Comparison of ENCODE assay signal across 32 cellular contexts in genomic region chr3:135172191-135172869, GRCh38.
"Had no signal": no experiment of that assay in that cellular context is flagged by ENCODE, and none has a peak within 500 bp of the region (broad histone marks: within the 10 kb centered on the region; RNA-seq: fewer than 3 reads in every experiment).

No MANE protein-coding gene starts in this region.

- H2AFZ ChIP-seq: neural progenitor cell, parathyroid adenoma had no signal

- H3K9ac ChIP-seq: neural progenitor cell, parathyroid adenoma had no signal

- H3K27ac ChIP-seq: esophagus muscularis mucosa, foreskin keratinocyte, heart left ventricle, left lung, lower lobe of right lung, neural progenitor cell, parathyroid adenoma, right atrium auricular region, suprapubic skin, tibial artery, upper lobe of right lung had no signal

- ATAC-seq: activated CD8-positive, alpha-beta T cell treated with anti-CD3 and anti-CD28 coated beads for 36 hours; activated naive CD8-positive, alpha-beta T cell treated with anti-CD3 and anti-CD28 coated beads, Interleukin-2, amount 50 U/mL, for 24 hours; activated T-cell treated with anti-CD3 and anti-CD28 coated beads, Interleukin-2, amount 50 U/mL, for 4 hours; activated T-helper 17 cell treated with anti-CD3 and anti-CD28 coated beads, Interleukin-2, amount 50 U/mL, for 72 hours; foreskin keratinocyte; heart left ventricle; left lung; lower lobe of right lung; natural killer cell; stimulated activated memory B cell treated with anti-CD40 and anti-IgM and Interleukin-4, amounts not matched to agents 10 μg/mL and 1 μg/mL and 100 μg/mL, for 72 hours; upper lobe of right lung had no signal

- H3K4me2 ChIP-seq: neural progenitor cell, smooth muscle cell had no signal

- H3K9me3 ChIP-seq: esophagus muscularis mucosa, heart left ventricle, left lung, lower lobe of right lung, right atrium auricular region, suprapubic skin, tibial artery, upper lobe of right lung had no signal

- DNase-seq: activated CD4-positive, alpha-beta T cell treated with anti-CD3 and anti-CD28 coated beads for 1 hour; activated CD4-positive, alpha-beta T cell treated with anti-CD3 and anti-CD28 coated beads, Interleukin-2, amount 50 U/mL, for 1 hour; activated CD8-positive, alpha-beta T cell treated with anti-CD3 and anti-CD28 coated beads for 36 hours; activated naive CD8-positive, alpha-beta T cell treated with anti-CD3 and anti-CD28 coated beads, Interleukin-2, amount 50 U/mL, for 24 hours; activated T-cell treated with anti-CD3 and anti-CD28 coated beads, Interleukin-2, amount 50 U/mL, for 4 hours; amygdala; caudate nucleus; foreskin keratinocyte; heart left ventricle; hypothalamus; kidney glomerular epithelial cell; left lung; lower lobe of right lung; mesendoderm; natural killer cell; occipital lobe; stimulated activated CD4-positive, alpha-beta T cell treated with anti-CD3 and anti-CD28 coated beads, Interleukin-1b, Interleukin-23, amount 100 ng/mL, for 48 hours; stimulated activated CD4-positive, alpha-beta T cell treated with anti-CD3 and anti-CD28 coated beads, Interleukin-4, amount 100 ng/mL, for 4 hours; stimulated activated CD8-positive, alpha-beta memory T cell treated with anti-CD3 and anti-CD28 coated beads, Interleukin-4, amount 100 ng/mL, for 48 hours; T1000; tibial artery; upper lobe of right lung had no signal

- H3K9me3 Mint-ChIP-seq: activated CD8-positive, alpha-beta T cell treated with anti-CD3 and anti-CD28 coated beads for 36 hours; activated naive CD4-positive, alpha-beta T cell treated with anti-CD3 and anti-CD28 coated beads, Interleukin-2, amount 50 U/mL, for 24 hours; activated naive CD8-positive, alpha-beta T cell treated with anti-CD3 and anti-CD28 coated beads, Interleukin-2, amount 50 U/mL, for 24 hours; activated T-cell treated with anti-CD3 and anti-CD28 coated beads, Interleukin-2, amount 50 U/mL, for 4 hours; dendritic cell treated with granulocyte-macrophage colony-stimulating factor and Interleukin-4, amounts not matched to agents 40 ng/mL and 50 ng/mL, for 4 days; neural progenitor cell; stimulated activated memory B cell treated with anti-CD40 and anti-IgM and Interleukin-4, amounts not matched to agents 10 μg/mL and 1 μg/mL and 100 μg/mL, for 72 hours had no signal

- H3K4me3 Mint-ChIP-seq: activated CD8-positive, alpha-beta T cell treated with anti-CD3 and anti-CD28 coated beads for 36 hours; activated naive CD4-positive, alpha-beta T cell treated with anti-CD3 and anti-CD28 coated beads, Interleukin-2, amount 50 U/mL, for 24 hours; activated naive CD8-positive, alpha-beta T cell treated with anti-CD3 and anti-CD28 coated beads, Interleukin-2, amount 50 U/mL, for 24 hours; activated T-cell treated with anti-CD3 and anti-CD28 coated beads, Interleukin-2, amount 50 U/mL, for 4 hours; activated T-helper 17 cell treated with anti-CD3 and anti-CD28 coated beads, Interleukin-2, amount 50 U/mL, for 72 hours; dendritic cell treated with granulocyte-macrophage colony-stimulating factor and Interleukin-4, amounts not matched to agents 40 ng/mL and 50 ng/mL, for 4 days; natural killer cell; neural progenitor cell; stimulated activated memory B cell treated with anti-CD40 and anti-IgM and Interleukin-4, amounts not matched to agents 10 μg/mL and 1 μg/mL and 100 μg/mL, for 72 hours had no signal

- H3K36me3 ChIP-seq: esophagus muscularis mucosa, heart left ventricle, left lung, lower lobe of right lung, neural progenitor cell, right atrium auricular region, suprapubic skin, tibial artery, upper lobe of right lung had no signal

- H3K27me3 ChIP-seq: esophagus muscularis mucosa, foreskin keratinocyte, neural progenitor cell, right atrium auricular region, suprapubic skin, tibial artery, upper lobe of right lung had no signal

- H3K4me3 ChIP-seq: esophagus muscularis mucosa, heart left ventricle, left lung, lower lobe of right lung, neural progenitor cell, right atrium auricular region, smooth muscle cell, suprapubic skin, tibial artery, upper lobe of right lung had no signal

- H3K27me3 Mint-ChIP-seq: activated CD8-positive, alpha-beta T cell treated with anti-CD3 and anti-CD28 coated beads for 36 hours; activated T-helper 17 cell treated with anti-CD3 and anti-CD28 coated beads, Interleukin-2, amount 50 U/mL, for 72 hours; dendritic cell treated with granulocyte-macrophage colony-stimulating factor and Interleukin-4, amounts not matched to agents 40 ng/mL and 50 ng/mL, for 4 days; stimulated activated memory B cell treated with anti-CD40 and anti-IgM and Interleukin-4, amounts not matched to agents 10 μg/mL and 1 μg/mL and 100 μg/mL, for 72 hours had no signal

- H3K4me1 Mint-ChIP-seq: activated naive CD4-positive, alpha-beta T cell treated with anti-CD3 and anti-CD28 coated beads, Interleukin-2, amount 50 U/mL, for 24 hours; activated naive CD8-positive, alpha-beta T cell treated with anti-CD3 and anti-CD28 coated beads, Interleukin-2, amount 50 U/mL, for 24 hours; activated T-helper 17 cell treated with anti-CD3 and anti-CD28 coated beads, Interleukin-2, amount 50 U/mL, for 72 hours; natural killer cell; stimulated activated memory B cell treated with anti-CD40 and anti-IgM and Interleukin-4, amounts not matched to agents 10 μg/mL and 1 μg/mL and 100 μg/mL, for 72 hours had no signal

- H3K4me1 ChIP-seq: esophagus muscularis mucosa, foreskin keratinocyte, heart left ventricle, left lung, lower lobe of right lung, parathyroid adenoma, right atrium auricular region, tibial artery, upper lobe of right lung had no signal

- H3K27ac Mint-ChIP-seq: activated CD8-positive, alpha-beta T cell treated with anti-CD3 and anti-CD28 coated beads for 36 hours; activated naive CD4-positive, alpha-beta T cell treated with anti-CD3 and anti-CD28 coated beads, Interleukin-2, amount 50 U/mL, for 24 hours; activated naive CD8-positive, alpha-beta T cell treated with anti-CD3 and anti-CD28 coated beads, Interleukin-2, amount 50 U/mL, for 24 hours; activated T-helper 17 cell treated with anti-CD3 and anti-CD28 coated beads, Interleukin-2, amount 50 U/mL, for 72 hours; dendritic cell treated with granulocyte-macrophage colony-stimulating factor and Interleukin-4, amounts not matched to agents 40 ng/mL and 50 ng/mL, for 4 days; natural killer cell; neural progenitor cell; stimulated activated memory B cell treated with anti-CD40 and anti-IgM and Interleukin-4, amounts not matched to agents 10 μg/mL and 1 μg/mL and 100 μg/mL, for 72 hours had no signal

- H3K79me2 ChIP-seq: parathyroid adenoma had no signal

- H3K36me3 Mint-ChIP-seq: activated naive CD4-positive, alpha-beta T cell treated with anti-CD3 and anti-CD28 coated beads, Interleukin-2, amount 50 U/mL, for 24 hours; natural killer cell; stimulated activated memory B cell treated with anti-CD40 and anti-IgM and Interleukin-4, amounts not matched to agents 10 μg/mL and 1 μg/mL and 100 μg/mL, for 72 hours had no signal
